1 cellular context compared by ENCODE assay signal in the genomic region with DNA sequence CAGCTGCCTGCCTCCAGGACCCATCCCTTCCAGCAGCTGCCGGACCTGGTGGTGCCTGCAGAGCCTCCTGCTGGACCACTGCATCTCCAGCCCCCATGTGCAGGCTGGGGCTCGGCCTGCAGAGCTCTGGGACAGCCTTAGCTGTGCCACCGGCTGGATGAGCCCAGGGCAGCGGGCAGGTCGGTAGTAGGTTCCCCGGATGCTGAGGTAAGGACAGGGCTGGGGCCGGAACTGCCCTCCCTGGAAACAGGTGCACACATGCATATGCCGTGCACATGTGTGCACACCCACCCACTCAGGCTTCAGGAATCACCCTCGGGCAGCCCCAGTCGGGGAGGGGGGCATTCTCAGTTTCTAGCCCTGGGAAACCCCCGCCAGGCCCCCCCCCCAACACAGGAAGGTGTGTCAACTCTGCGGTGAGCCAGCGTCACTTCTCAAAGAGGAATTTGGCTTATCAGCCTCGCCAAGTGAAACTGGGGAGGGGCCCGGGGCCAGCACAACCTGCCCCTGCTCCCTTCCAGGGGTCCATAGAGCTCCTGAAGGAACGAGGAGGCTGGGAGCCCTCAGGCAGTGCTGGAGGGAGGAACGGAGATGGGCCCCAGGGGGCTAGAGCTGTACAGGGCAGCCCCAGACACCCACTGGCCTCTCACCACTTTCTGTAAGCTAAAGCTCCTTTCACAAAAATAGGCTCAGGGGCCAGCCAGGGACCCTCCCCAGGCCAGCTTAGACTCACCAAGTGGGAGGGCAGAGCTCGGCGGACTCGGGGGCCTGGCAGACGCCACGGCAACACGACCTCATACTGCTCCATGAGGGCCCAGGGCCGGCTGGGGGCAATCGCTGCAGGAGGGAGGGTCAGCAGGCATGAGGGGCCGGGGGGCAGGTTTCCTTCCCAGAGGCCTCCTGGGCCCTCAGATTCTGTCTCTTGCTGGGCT.
TF ChIP-seq lines count a peak whose summit lies in the region.

No MANE protein-coding gene starts in this region.

TF ChIP-seq in K562, 482 proteins besides CTCF, POLR2A, EP300 and RAD21 (continued from another document and continues in another):
- TF ChIP-seq ZBTB40 (IDR thresholded peaks at IDR 0.05) (no peak), ZBTB40 (CRISPR knock-in tag; IDR thresholded peaks at IDR 0.05) (no peak), GMEB1 (CRISPR knock-in tag; IDR thresholded peaks at IDR 0.05) (no peak), ZFP1 (CRISPR knock-in tag; IDR thresholded peaks at IDR 0.05) (no peak), STAG1 (CRISPR knock-in tag; IDR thresholded peaks at IDR 0.05; ENCODE audit: borderline replicate concordance) (no peak), SNIP1 (IDR thresholded peaks at IDR 0.05; ENCODE audit: low read depth) (no peak), MAZ (CRISPR knock-in tag; conservative IDR thresholded peaks at IDR 0.05 in 1 of 2, IDR thresholded peaks at IDR 0.05 in 1 of 2) (0 out of 4 replicates have a peak, but pooled peaks of 1 of the 2 experiments have one; percentile 34), SIN3B (IDR thresholded peaks at IDR 0.05; ENCODE audit: low read depth) (no peak), NFXL1 (CRISPR knock-in tag; IDR thresholded peaks at IDR 0.05) (no peak), MIER1 (IDR thresholded peaks at IDR 0.05; ENCODE audit: low read depth) (no peak), NFE2 (IDR thresholded peaks at IDR 0.05; ENCODE audit: low read depth) (no peak), SAP30 (IDR thresholded peaks at IDR 0.05; ENCODE audit: borderline replicate concordance, insufficient read depth, low read depth, low read length, poor library complexity, severe bottlenecking) (no peak), IRF1 (CRISPR knock-in tag; IDR thresholded peaks at IDR 0.05; ENCODE audit: borderline replicate concordance) (no peak), HNRNPK (IDR thresholded peaks at IDR 0.05; ENCODE audit: low read depth, low read length, poor library complexity, severe bottlenecking) (no peak), KDM1A (IDR thresholded peaks at IDR 0.05) (no peak), BHLHE40 (IDR thresholded peaks at IDR 0.05; ENCODE audit: low read length) (no peak), NR2C1 (IDR thresholded peaks at IDR 0.05) (no peak), NR2C1 (tag; IDR thresholded peaks at IDR 0.05) (no peak), ARID2 (IDR thresholded peaks at IDR 0.05) (no peak), NFATC3 (IDR thresholded peaks at IDR 0.05) (no peak), ZNF551 (CRISPR knock-in tag; IDR thresholded peaks at IDR 0.05) (no peak), TOE1 (IDR thresholded peaks at IDR 0.05; ENCODE audit: borderline replicate concordance) (no peak), TOE1 (CRISPR knock-in tag; IDR thresholded peaks at IDR 0.05; ENCODE audit: borderline replicate concordance, low read depth) (no peak), VEZF1 (CRISPR knock-in tag; IDR thresholded peaks at IDR 0.05) (peak; percentile 91), ZNF644 (tag; IDR thresholded peaks at IDR 0.05; ENCODE audit: low read depth) (no peak), U2AF2 (optimal IDR thresholded peaks at IDR 0.05; ENCODE audit: low read depth, low read length) (no peak), PCBP2 (IDR thresholded peaks at IDR 0.05; ENCODE audit: low read depth, low read length, poor library complexity, severe bottlenecking) (no peak)
- TF ChIP-seq, protein P1, sequence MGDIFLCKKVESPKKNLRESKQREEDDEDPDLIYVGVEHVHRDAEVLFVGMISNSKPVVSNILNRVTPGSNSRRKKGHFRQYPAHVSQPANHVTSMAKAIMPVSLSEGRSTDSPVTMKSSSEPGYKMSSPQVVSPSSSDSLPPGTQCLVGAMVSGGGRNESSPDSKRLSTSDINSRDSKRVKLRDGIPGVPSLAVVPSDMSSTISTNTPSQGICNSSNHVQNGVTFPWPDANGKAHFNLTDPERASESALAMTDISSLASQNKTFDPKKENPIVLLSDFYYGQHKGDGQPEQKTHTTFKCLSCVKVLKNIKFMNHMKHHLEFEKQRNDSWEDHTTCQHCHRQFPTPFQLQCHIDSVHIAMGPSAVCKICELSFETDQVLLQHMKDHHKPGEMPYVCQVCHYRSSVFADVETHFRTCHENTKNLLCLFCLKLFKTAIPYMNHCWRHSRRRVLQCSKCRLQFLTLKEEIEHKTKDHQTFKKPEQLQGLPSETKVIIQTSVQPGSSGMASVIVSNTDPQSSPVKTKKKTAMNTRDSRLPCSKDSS (IDR thresholded peaks at IDR 0.05; ENCODE audit: low read depth, partially characterized antibody) = no peak
- TF ChIP-seq, protein P2, sequence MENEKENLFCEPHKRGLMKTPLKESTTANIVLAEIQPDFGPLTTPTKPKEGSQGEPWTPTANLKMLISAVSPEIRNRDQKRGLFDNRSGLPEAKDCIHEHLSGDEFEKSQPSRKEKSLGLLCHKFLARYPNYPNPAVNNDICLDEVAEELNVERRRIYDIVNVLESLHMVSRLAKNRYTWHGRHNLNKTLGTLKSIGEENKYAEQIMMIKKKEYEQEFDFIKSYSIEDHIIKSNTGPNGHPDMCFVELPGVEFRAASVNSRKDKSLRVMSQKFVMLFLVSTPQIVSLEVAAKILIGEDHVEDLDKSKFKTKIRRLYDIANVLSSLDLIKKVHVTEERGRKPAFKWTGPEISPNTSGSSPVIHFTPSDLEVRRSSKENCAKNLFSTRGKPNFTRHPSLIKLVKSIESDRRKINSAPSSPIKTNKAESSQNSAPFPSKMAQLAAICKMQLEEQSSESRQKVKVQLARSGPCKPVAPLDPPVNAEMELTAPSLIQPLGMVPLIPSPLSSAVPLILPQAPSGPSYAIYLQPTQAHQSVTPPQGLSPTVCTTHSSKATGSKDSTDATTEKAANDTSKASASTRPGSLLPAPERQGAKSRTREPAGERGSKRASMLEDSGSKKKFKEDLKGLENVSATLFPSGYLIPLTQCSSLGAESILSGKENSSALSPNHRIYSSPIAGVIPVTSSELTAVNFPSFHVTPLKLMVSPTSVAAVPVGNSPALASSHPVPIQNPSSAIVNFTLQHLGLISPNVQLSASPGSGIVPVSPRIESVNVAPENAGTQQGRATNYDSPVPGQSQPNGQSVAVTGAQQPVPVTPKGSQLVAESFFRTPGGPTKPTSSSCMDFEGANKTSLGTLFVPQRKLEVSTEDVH (IDR thresholded peaks at IDR 0.05; ENCODE audit: low read depth, partially characterized antibody) = no peak
- TF ChIP-seq, protein P3, sequence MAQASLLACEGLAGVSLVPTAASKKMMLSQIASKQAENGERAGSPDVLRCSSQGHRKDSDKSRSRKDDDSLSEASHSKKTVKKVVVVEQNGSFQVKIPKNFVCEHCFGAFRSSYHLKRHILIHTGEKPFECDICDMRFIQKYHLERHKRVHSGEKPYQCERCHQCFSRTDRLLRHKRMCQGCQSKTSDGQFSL (CRISPR knock-in tag; IDR thresholded peaks at IDR 0.05) = peak; percentile 29; the same call in 1 of the 2 replicates
- TF ChIP-seq, protein P3 (tag; IDR thresholded peaks at IDR 0.05) = no peak
- TF ChIP-seq, protein P4, sequence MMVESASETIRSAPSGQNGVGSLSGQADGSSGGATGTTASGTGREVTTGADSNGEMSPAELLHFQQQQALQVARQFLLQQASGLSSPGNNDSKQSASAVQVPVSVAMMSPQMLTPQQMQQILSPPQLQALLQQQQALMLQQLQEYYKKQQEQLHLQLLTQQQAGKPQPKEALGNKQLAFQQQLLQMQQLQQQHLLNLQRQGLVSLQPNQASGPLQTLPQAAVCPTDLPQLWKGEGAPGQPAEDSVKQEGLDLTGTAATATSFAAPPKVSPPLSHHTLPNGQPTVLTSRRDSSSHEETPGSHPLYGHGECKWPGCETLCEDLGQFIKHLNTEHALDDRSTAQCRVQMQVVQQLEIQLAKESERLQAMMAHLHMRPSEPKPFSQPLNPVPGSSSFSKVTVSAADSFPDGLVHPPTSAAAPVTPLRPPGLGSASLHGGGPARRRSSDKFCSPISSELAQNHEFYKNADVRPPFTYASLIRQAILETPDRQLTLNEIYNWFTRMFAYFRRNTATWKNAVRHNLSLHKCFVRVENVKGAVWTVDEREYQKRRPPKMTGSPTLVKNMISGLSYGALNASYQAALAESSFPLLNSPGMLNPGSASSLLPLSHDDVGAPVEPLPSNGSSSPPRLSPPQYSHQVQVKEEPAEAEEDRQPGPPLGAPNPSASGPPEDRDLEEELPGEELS (CRISPR knock-in tag; IDR thresholded peaks at IDR 0.05; ENCODE audit: borderline replicate concordance) = no peak
